ENCODE assay signal across 8 cellular contexts in genomic region chr3:195989200-195989920, GRCh38.
DNase-seq lines count a peak whose midpoint lies in the region; ATAC-seq and TF ChIP-seq lines count a peak whose summit lies in the region.
"Not testable (repeated sequence)": the region's sequence is repeated elsewhere in the genome, so short reads cannot be mapped to it uniquely, and the experiment has no call there.

No MANE protein-coding gene starts in this region.

- peak in 1 of 2 experiments; percentile 65 for DNase-seq in PC-9
- peak; percentile 38 for DNase-seq in activated naive CD4-positive, alpha-beta T cell treated with Interleukin-2 at 50 U/mL for 16 hours
- not testable (repeated sequence) for DNase-seq in esophagus squamous epithelium (lab: John Stamatoyannopoulos, UW)
- DNase-seq in mesenteric fat pad (ENCODE audit: low spot score), result peak; percentile 92
- DNase-seq in stimulated activated CD4-positive, alpha-beta T cell treated with anti-CD3 and anti-CD28 coated beads, Interleukin-2, amount 100 ng/mL, for 48 hours, result peak; percentile 14 to 15

- not testable (repeated sequence) for H3K36me3 ChIP-seq in PC-9 (ENCODE audit: low read depth)
- peaks cover 0 to 12% (median 0%) of the 10 kb centered on the region in 3 donors for H3K36me3 ChIP-seq in esophagus squamous epithelium

- H3K27ac ChIP-seq in C4-2B (peak overlapping the region; percentile 73), esophagus squamous epithelium (peak overlapping the region in 3 of 4 donors; percentile 90 to 94 (median 93))
- not testable (repeated sequence) for H3K27ac ChIP-seq in PC-9

- H3K4me2 ChIP-seq in PC-9, result peak overlapping the region; percentile 82

- intact Hi-C loops in PC-9 (cut with micrococcal nuclease; ENCODE audit: unreplicated experiment); esophagus squamous epithelium (cut with DNase I): not testable (repeated sequence)

- H3K4me1 ChIP-seq in PC-9 (replicated peaks; ENCODE audit: insufficient read depth) (peaks cover 11% of the 10 kb centered on the region), esophagus squamous epithelium (peaks cover 0 to 12% (median 4%) of the 10 kb centered on the region in 3 donors)

- H3K9me3 ChIP-seq in PC-9 (ENCODE audit: insufficient read depth, low read depth); esophagus squamous epithelium: not testable (repeated sequence)

- BruUV-seq in PC-9 (replicated peaks; lab: Mats Ljungman, UMichigan), result not testable (repeated sequence)

- ATAC-seq in GM19463 (IDR thresholded peaks at IDR 0.05; ENCODE audit: unreplicated experiment) (peak; percentile 55), HG03066 (IDR thresholded peaks at IDR 0.05; ENCODE audit: low read depth, unreplicated experiment) (peak; percentile 44)

- not testable (repeated sequence) for TF ChIP-seq CTCF in C4-2B (conservative IDR thresholded peaks at IDR 0.05); PC-9 (conservative IDR thresholded peaks at IDR 0.05); esophagus squamous epithelium (IDR thresholded peaks at IDR 0.05)

- H3K4me3 ChIP-seq in PC-9 (peak overlapping the region; percentile 57), esophagus squamous epithelium (peak overlapping the region; percentile 73 to 81 (median 74))

- H2AFZ ChIP-seq in PC-9, result not testable (repeated sequence)

- not testable (repeated sequence) for H3F3A ChIP-seq in PC-9 (ENCODE audit: insufficient read depth, low read depth)

- POLR2A ChIA-PET in PC-9 (lab: Charles Lee; ENCODE audit: unreplicated experiment), result not testable (repeated sequence)

- H3K79me2 ChIP-seq in PC-9 (ENCODE audit: low read depth), result peaks cover 19% of the 10 kb centered on the region

- not testable (repeated sequence) for H3K9me2 ChIP-seq in PC-9 (ENCODE audit: insufficient read depth)

- not testable (repeated sequence) for H3K27me3 ChIP-seq in PC-9 (ENCODE audit: insufficient read depth, low read depth); esophagus squamous epithelium

- not testable (repeated sequence) for H4K20me1 ChIP-seq in PC-9 (ENCODE audit: insufficient read depth)

- TF ChIP-seq POLR2A in esophagus squamous epithelium (IDR thresholded peaks at IDR 0.05), result not testable (repeated sequence)

- CTCF ChIA-PET in PC-9 (lab: Charles Lee), result not testable (repeated sequence)

- WGBS in esophagus squamous epithelium, 2 donors, result 14% methylated on average over 1 of the region's 46 CpGs; no CpG with 5 or more reads in 1 of the 2 donors
